ENCODE assay signal across 8 cellular contexts in the genomic region with DNA sequence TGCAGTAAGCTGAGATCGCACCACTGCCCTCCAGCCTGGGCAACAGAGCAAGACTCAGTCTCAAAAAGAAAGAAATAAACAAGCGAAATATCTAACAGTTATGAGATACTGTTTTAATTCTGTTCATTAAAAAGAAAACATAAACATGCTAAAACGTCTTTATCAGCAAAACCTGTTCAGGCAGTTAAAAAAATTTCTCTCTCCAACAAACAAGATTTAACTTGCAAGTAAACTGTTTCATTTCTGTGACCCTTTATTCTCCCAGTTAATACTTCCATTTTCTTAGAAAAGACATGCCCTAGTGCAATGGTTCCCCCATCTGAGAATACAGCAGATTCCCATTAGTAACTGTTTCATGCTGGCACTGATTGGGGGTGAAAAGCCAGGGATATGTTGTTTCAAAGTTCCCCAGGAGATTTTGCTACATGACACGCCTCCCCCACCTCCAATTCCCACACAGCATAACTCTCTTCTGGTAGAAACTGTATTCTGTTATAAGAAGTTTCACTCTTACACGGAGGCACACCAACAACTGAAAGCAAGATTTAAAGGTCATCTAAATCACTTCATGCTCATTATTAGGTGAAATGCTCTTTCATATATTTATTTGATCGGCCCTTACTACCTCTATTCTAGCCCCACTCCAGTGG. TPM values are rescaled to one million over a fixed set of nuclear protein-coding genes. Genes with fewer than 3 reads are reported as not detected.
DNase-seq lines count a peak whose midpoint lies in the region; ATAC-seq and TF ChIP-seq lines count a peak whose summit lies in the region.

No MANE protein-coding gene starts in this region.

- H3K36me3 ChIP-seq in thyroid gland: no peaks in the 10 kb centered on the region

- H3K4me1 Mint-ChIP-seq in activated T-cell treated with anti-CD3 and anti-CD28 coated beads, Interleukin-2, amount 50 U/mL, for 4 hours (ENCODE audit: low read depth): peaks cover 80% of the 10 kb centered on the region
- peaks cover 58% of the 10 kb centered on the region for H3K4me1 Mint-ChIP-seq in dendritic cell treated with granulocyte-macrophage colony-stimulating factor and Interleukin-4, amounts not matched to agents 40 ng/mL and 50 ng/mL, for 4 days (ENCODE audit: low read depth)

- TF ChIP-seq CTCF in thyroid gland (IDR thresholded peaks at IDR 0.05): no peak

- H3K36me3 Mint-ChIP-seq in activated T-cell treated with anti-CD3 and anti-CD28 coated beads, Interleukin-2, amount 50 U/mL, for 4 hours (ENCODE audit: insufficient read depth): peaks cover 27% of the 10 kb centered on the region
- peaks cover 52% of the 10 kb centered on the region for H3K36me3 Mint-ChIP-seq in dendritic cell treated with granulocyte-macrophage colony-stimulating factor and Interleukin-4, amounts not matched to agents 40 ng/mL and 50 ng/mL, for 4 days (ENCODE audit: low read depth)

- TF ChIP-seq POLR2A in thyroid gland (IDR thresholded peaks at IDR 0.05): no peak

- peak overlapping the region; percentile 68 for H3K4me3 Mint-ChIP-seq in activated T-cell treated with anti-CD3 and anti-CD28 coated beads, Interleukin-2, amount 50 U/mL, for 4 hours
- H3K4me3 Mint-ChIP-seq in dendritic cell treated with granulocyte-macrophage colony-stimulating factor and Interleukin-4, amounts not matched to agents 40 ng/mL and 50 ng/mL, for 4 days: peak overlapping the region; percentile 30

- H3K4me3 ChIP-seq in thyroid gland (replicated peaks in 1 of 3): no peak overlapping the region

- H3K9me3 Mint-ChIP-seq in activated T-cell treated with anti-CD3 and anti-CD28 coated beads, Interleukin-2, amount 50 U/mL, for 4 hours: no peaks in the 10 kb centered on the region
- no peaks in the 10 kb centered on the region for H3K9me3 Mint-ChIP-seq in dendritic cell treated with granulocyte-macrophage colony-stimulating factor and Interleukin-4, amounts not matched to agents 40 ng/mL and 50 ng/mL, for 4 days

- H3K27me3 ChIP-seq in thyroid gland: no peaks in the 10 kb centered on the region

- peak overlapping the region; percentile 45 for H3K27ac Mint-ChIP-seq in dendritic cell treated with granulocyte-macrophage colony-stimulating factor and Interleukin-4, amounts not matched to agents 40 ng/mL and 50 ng/mL, for 4 days

- H3K27me3 Mint-ChIP-seq in activated T-cell treated with anti-CD3 and anti-CD28 coated beads, Interleukin-2, amount 50 U/mL, for 4 hours (ENCODE audit: low read depth): no peaks in the 10 kb centered on the region
- no peaks in the 10 kb centered on the region for H3K27me3 Mint-ChIP-seq in dendritic cell treated with granulocyte-macrophage colony-stimulating factor and Interleukin-4, amounts not matched to agents 40 ng/mL and 50 ng/mL, for 4 days

- WGBS in thyroid gland, 2 donors: 44 to 49% methylated on average over 6 of the region's 6 CpGs

- ATAC-seq in activated T-cell treated with anti-CD3 and anti-CD28 coated beads, Interleukin-2, amount 50 U/mL, for 4 hours: peak; percentile 63 to 73
- ATAC-seq in HG03175 (IDR thresholded peaks at IDR 0.05; ENCODE audit: unreplicated experiment): peak; percentile 87

- intact Hi-C loops in dendritic cell treated with granulocyte-macrophage colony-stimulating factor and Interleukin-4, amounts not matched to agents 40 ng/mL and 50 ng/mL, for 4 days (cut with micrococcal nuclease): no loop called here
- intact Hi-C loops in thyroid gland (cut with DNase I): loop anchor here (10.0 kb wide), 1 partner anchor 60 kb away; no protein-coding TSS in a partner anchor

- H3K4me1 ChIP-seq in thyroid gland: peaks cover 45 to 64% of the 10 kb centered on the region in 2 donors

- no peak for DNase-seq in activated T-cell treated with anti-CD3 and anti-CD28 coated beads, Interleukin-2, amount 50 U/mL, for 4 hours
- DNase-seq in activated T-cell treated with anti-CD3 and anti-CD28 coated beads for 4 hours (no peak), thyroid gland (peak in 1 of 2 donors; percentile 45), AML-193 (lab: John Stamatoyannopoulos, UW) (no peak), NCI-H146 treated with DMSO at 0.1 percent for 48 hours (lab: John Stamatoyannopoulos, UW; ENCODE audit: unreplicated experiment) (no peak), HPDE6-E6E7 (ENCODE audit: extremely low spot score) (no peak)

- no peaks in the 10 kb centered on the region for H3K9me3 ChIP-seq in thyroid gland

- peak overlapping the region; percentile 92 to 97 (median 93) for H3K27ac ChIP-seq in thyroid gland

RNA-seq across cellular contexts. Expression of gene ELF1, which starts 24.4 kb away (rescaled TPM):
- total RNA-seq in activated T-cell treated with anti-CD3 and anti-CD28 coated beads, Interleukin-2, amount 50 U/mL, for 4 hours: 10 to 100 TPM; 49.0 to 56.6 (median 55.9) TPM
- 100 to 1,000 TPM; 105 to 119 (median 110) TPM for total RNA-seq in thyroid gland
